Comparison of ENCODE assay signal across 16 cellular contexts in genomic region chr20:33821270-33821836, GRCh38.
"Had no signal": no experiment of that assay in that cellular context is flagged by ENCODE, and none has a peak within 500 bp of the region (broad histone marks: within the 10 kb centered on the region; RNA-seq: fewer than 3 reads in every experiment).

No MANE protein-coding gene starts in this region.

- DNase-seq: effector memory CD8-positive, alpha-beta T cell; glutamatergic neuron; immature natural killer cell; naive thymus-derived CD8-positive, alpha-beta T cell; right lobe of liver; stimulated activated CD4-positive, alpha-beta T cell treated with anti-CD3 and anti-CD28 coated beads, Interleukin-2, amount 100 ng/mL, for 24 hours; stimulated activated CD4-positive, alpha-beta T cell treated with anti-CD3 and anti-CD28 coated beads, Interleukin-4, amount 100 ng/mL, for 4 hours; stimulated activated naive B cell treated with anti-CD40 and anti-IgM and Interleukin-4, amounts not matched to agents 10 μg/mL and 1 μg/mL and 100 μg/mL, for 72 hours; stomach; substantia nigra; transverse colon had no signal

- H3K36me3 ChIP-seq: right lobe of liver, thoracic aorta, transverse colon had no signal

- ATAC-seq: effector memory CD8-positive, alpha-beta T cell; gastroesophageal sphincter; naive thymus-derived CD8-positive, alpha-beta T cell; stimulated activated naive B cell treated with anti-CD40 and anti-IgM and Interleukin-4, amounts not matched to agents 10 μg/mL and 1 μg/mL and 100 μg/mL, for 72 hours had no signal

- H3K4me3 ChIP-seq: esophagus muscularis mucosa, gastroesophageal sphincter, right lobe of liver, stomach, thoracic aorta, transverse colon had no signal

- H3K27me3 ChIP-seq: esophagus muscularis mucosa, gastroesophageal sphincter, right lobe of liver, stomach, transverse colon had no signal

- FAIRE-seq: keratinocyte had no signal

- H3K27ac ChIP-seq: epithelial cell of prostate, esophagus muscularis mucosa, gastroesophageal sphincter, right lobe of liver, stomach, thoracic aorta, transverse colon had no signal

- H3K9me3 ChIP-seq: esophagus muscularis mucosa, gastroesophageal sphincter, right lobe of liver, stomach, thoracic aorta, transverse colon had no signal
